ENCODE assay signal across 15 cellular contexts in the genomic region with DNA sequence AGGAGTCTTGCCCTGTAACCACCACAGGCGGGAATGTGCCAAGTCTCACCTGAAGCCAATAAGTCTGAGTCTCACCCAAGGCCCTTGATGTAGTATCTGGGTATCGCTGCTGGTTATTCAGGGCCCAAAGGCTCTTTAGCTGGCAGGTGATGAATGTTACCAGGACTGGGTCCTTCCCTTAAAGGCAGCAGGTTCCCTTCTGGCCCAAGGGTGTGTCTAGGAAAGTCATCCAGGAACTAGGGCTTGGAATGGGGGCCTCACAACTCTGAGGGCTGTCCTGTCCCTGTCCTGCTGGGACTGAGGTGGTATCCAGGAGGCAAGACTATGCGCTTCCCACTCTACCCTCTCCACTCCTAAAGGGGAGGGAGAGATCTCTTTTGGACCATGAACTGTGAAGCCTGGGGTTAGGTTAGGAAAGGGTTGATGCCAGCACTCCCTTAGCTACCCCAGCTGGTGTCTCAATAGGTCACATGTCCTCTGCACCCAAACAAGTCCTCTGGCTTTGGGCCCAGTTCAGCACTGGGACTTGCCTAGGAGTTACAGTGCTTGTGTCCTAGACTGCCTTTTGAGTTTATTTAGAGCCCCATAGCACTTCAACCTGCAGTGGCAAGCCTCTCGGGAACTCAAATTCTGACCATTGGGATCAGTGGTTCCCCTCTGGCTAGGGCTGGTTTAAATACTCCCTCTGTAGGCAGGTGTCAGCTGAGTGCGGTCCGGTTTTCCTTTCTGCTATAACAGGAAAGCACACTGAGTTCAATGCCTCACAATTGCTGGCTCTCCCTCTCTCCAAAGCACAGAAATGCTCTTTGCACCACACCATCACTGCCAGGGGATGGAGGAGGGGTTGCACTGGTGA. TPM values are rescaled to one million over a fixed set of nuclear protein-coding genes. Genes with fewer than 3 reads are reported as not detected.
"Had no signal": no experiment of that assay in that cellular context is flagged by ENCODE, and none has a peak within 500 bp of the region (broad histone marks: within the 10 kb centered on the region; RNA-seq: fewer than 3 reads in every experiment).

No MANE protein-coding gene starts in this region.

- H3K36me3 ChIP-seq: thoracic aorta, uterus had no signal

- H3K4me1 ChIP-seq: uterus had no signal

- DNase-seq: activated CD4-positive, alpha-beta T cell treated with anti-CD3 and anti-CD28 coated beads, Interleukin-2, amount 10 ng/mL, durations not matched to agents 7 days and 5 days; activated CD4-positive, CD25-positive, alpha-beta regulatory T cell; activated naive CD4-positive, alpha-beta T cell treated with anti-CD3 and anti-CD28 coated beads, Interleukin-2, amount 10 ng/mL, durations not matched to agents 7 days and 5 days; activated T-cell treated with anti-CD3 and anti-CD28 coated beads for 4 hours; effector memory CD8-positive, alpha-beta T cell; nephron progenitor cell; stimulated activated CD4-positive, alpha-beta T cell treated with anti-CD3 and anti-CD28 coated beads, Interleukin-4, amount 100 ng/mL, for 4 hours; stimulated activated naive CD8-positive, alpha-beta T cell treated with anti-CD3 and anti-CD28 coated beads, Interleukin-15, amount 100 ng/mL, for 72 hours; uterus had no signal

- H3K27ac ChIP-seq: epithelial cell of prostate, thoracic aorta, uterus had no signal

- H3K9me3 Mint-ChIP-seq: activated CD4-positive, alpha-beta T cell treated with anti-CD3 and anti-CD28 coated beads, Interleukin-2, amount 10 ng/mL, durations not matched to agents 7 days and 5 days; activated naive CD4-positive, alpha-beta T cell treated with anti-CD3 and anti-CD28 coated beads, Interleukin-2, amount 10 ng/mL, durations not matched to agents 7 days and 5 days; activated T-helper 17 cell treated with anti-CD3 and anti-CD28 coated beads, Interleukin-2, amount 50 U/mL, for 72 hours; effector memory CD8-positive, alpha-beta T cell had no signal

- H3K4me1 Mint-ChIP-seq: activated CD4-positive, alpha-beta T cell treated with anti-CD3 and anti-CD28 coated beads, Interleukin-2, amount 10 ng/mL, durations not matched to agents 7 days and 5 days; activated naive CD4-positive, alpha-beta T cell treated with anti-CD3 and anti-CD28 coated beads, Interleukin-2, amount 10 ng/mL, durations not matched to agents 7 days and 5 days; activated T-helper 17 cell treated with anti-CD3 and anti-CD28 coated beads, Interleukin-2, amount 50 U/mL, for 72 hours; memory B cell; nephron progenitor cell; stimulated activated naive CD8-positive, alpha-beta T cell treated with anti-CD3 and anti-CD28 coated beads, Interleukin-15, amount 100 ng/mL, for 72 hours had no signal

- H3K9me3 ChIP-seq: thoracic aorta, uterus had no signal

- H3K4me3 ChIP-seq: thoracic aorta, uterus had no signal

- H3K36me3 Mint-ChIP-seq: activated naive CD4-positive, alpha-beta T cell treated with anti-CD3 and anti-CD28 coated beads, Interleukin-2, amount 10 ng/mL, durations not matched to agents 7 days and 5 days; memory B cell had no signal

- H3K27ac Mint-ChIP-seq: activated CD4-positive, alpha-beta T cell treated with anti-CD3 and anti-CD28 coated beads, Interleukin-2, amount 10 ng/mL, durations not matched to agents 7 days and 5 days; activated naive CD4-positive, alpha-beta T cell treated with anti-CD3 and anti-CD28 coated beads, Interleukin-2, amount 10 ng/mL, durations not matched to agents 7 days and 5 days; activated T-helper 17 cell treated with anti-CD3 and anti-CD28 coated beads, Interleukin-2, amount 50 U/mL, for 72 hours; effector memory CD8-positive, alpha-beta T cell; memory B cell; nephron progenitor cell; stimulated activated naive CD8-positive, alpha-beta T cell treated with anti-CD3 and anti-CD28 coated beads, Interleukin-15, amount 100 ng/mL, for 72 hours had no signal

- H3K27me3 ChIP-seq: uterus had no signal

- ATAC-seq: activated T-helper 17 cell treated with anti-CD3 and anti-CD28 coated beads, Interleukin-2, amount 50 U/mL, for 72 hours; effector memory CD8-positive, alpha-beta T cell; stimulated activated naive CD8-positive, alpha-beta T cell treated with anti-CD3 and anti-CD28 coated beads, Interleukin-15, amount 100 ng/mL, for 72 hours had no signal

- H3K4me3 Mint-ChIP-seq: activated CD4-positive, alpha-beta T cell treated with anti-CD3 and anti-CD28 coated beads, Interleukin-2, amount 10 ng/mL, durations not matched to agents 7 days and 5 days; activated naive CD4-positive, alpha-beta T cell treated with anti-CD3 and anti-CD28 coated beads, Interleukin-2, amount 10 ng/mL, durations not matched to agents 7 days and 5 days; activated T-helper 17 cell treated with anti-CD3 and anti-CD28 coated beads, Interleukin-2, amount 50 U/mL, for 72 hours; effector memory CD8-positive, alpha-beta T cell; memory B cell; nephron progenitor cell; stimulated activated naive CD8-positive, alpha-beta T cell treated with anti-CD3 and anti-CD28 coated beads, Interleukin-15, amount 100 ng/mL, for 72 hours had no signal

RNA-seq across cellular contexts. Expression of a gene that starts 22.5 kb away (rescaled TPM):
- total RNA-seq: activated CD4-positive, alpha-beta T cell treated with anti-CD3 and anti-CD28 coated beads, Interleukin-2, amount 10 ng/mL, durations not matched to agents 7 days and 5 days; activated T-helper 17 cell treated with anti-CD3 and anti-CD28 coated beads, Interleukin-2, amount 50 U/mL, for 72 hours; pulmonary artery endothelial cell; T-helper 2 cell treated with Interferon-gamma antibody and Interleukin-4, amounts not matched to agents 100 ng/mL and 5 ng/mL, for 36 hours had no signal
